In genomic region chr5:158858746-158859145, GRCh38 we compare ENCODE assay signal across 21 cellular contexts.
"Had no signal": no experiment of that assay in that cellular context is flagged by ENCODE, and none has a peak within 500 bp of the region (broad histone marks: within the 10 kb centered on the region; RNA-seq: fewer than 3 reads in every experiment).

No MANE protein-coding gene starts in this region.

- H3K27ac ChIP-seq: ascending aorta had no signal

- ATAC-seq: activated naive CD4-positive, alpha-beta T cell treated with anti-CD3 and anti-CD28 coated beads, Interleukin-2, amount 50 U/mL, for 72 hours; activated naive CD8-positive, alpha-beta T cell treated with anti-CD3 and anti-CD28 coated beads, Interleukin-2, amount 50 U/mL, for 24 hours; activated T-cell treated with anti-CD3 and anti-CD28 coated beads, Interleukin-2, amount 50 U/mL, for 4 hours; PC-3; T-helper 17 cell had no signal

- H3K36me3 Mint-ChIP-seq: activated CD4-positive, alpha-beta memory T cell treated with anti-CD3 and anti-CD28 coated beads for 36 hours; activated naive CD4-positive, alpha-beta T cell treated with anti-CD3 and anti-CD28 coated beads, Interleukin-2, amount 50 U/mL, for 72 hours; brain had no signal

- H3K4me3 Mint-ChIP-seq: activated CD4-positive, alpha-beta memory T cell treated with anti-CD3 and anti-CD28 coated beads for 36 hours; activated CD4-positive, alpha-beta T cell treated with anti-CD3 and anti-CD28 coated beads, Interleukin-2, amount 10 ng/mL, durations not matched to agents 7 days and 5 days; activated naive CD8-positive, alpha-beta T cell treated with anti-CD3 and anti-CD28 coated beads, Interleukin-2, amount 50 U/mL, for 24 hours; activated T-cell treated with anti-CD3 and anti-CD28 coated beads, Interleukin-2, amount 50 U/mL, for 4 hours; brain; central memory CD8-positive, alpha-beta T cell; T-helper 17 cell had no signal

- H3K27me3 Mint-ChIP-seq: activated naive CD8-positive, alpha-beta T cell treated with anti-CD3 and anti-CD28 coated beads, Interleukin-2, amount 50 U/mL, for 24 hours had no signal

- H3K4me3 ChIP-seq: ascending aorta had no signal

- H3K27me3 ChIP-seq: ascending aorta had no signal

- H3K36me3 ChIP-seq: ascending aorta had no signal

- H3K4me1 Mint-ChIP-seq: central memory CD8-positive, alpha-beta T cell had no signal

- H3K27ac Mint-ChIP-seq: activated CD4-positive, alpha-beta memory T cell treated with anti-CD3 and anti-CD28 coated beads for 36 hours; activated CD4-positive, alpha-beta T cell treated with anti-CD3 and anti-CD28 coated beads, Interleukin-2, amount 10 ng/mL, durations not matched to agents 7 days and 5 days; activated naive CD4-positive, alpha-beta T cell treated with anti-CD3 and anti-CD28 coated beads, Interleukin-2, amount 50 U/mL, for 72 hours; activated naive CD8-positive, alpha-beta T cell treated with anti-CD3 and anti-CD28 coated beads, Interleukin-2, amount 50 U/mL, for 24 hours; brain; T-helper 17 cell had no signal

- H3K9me3 Mint-ChIP-seq: activated CD4-positive, alpha-beta memory T cell treated with anti-CD3 and anti-CD28 coated beads for 36 hours; activated naive CD8-positive, alpha-beta T cell treated with anti-CD3 and anti-CD28 coated beads, Interleukin-2, amount 50 U/mL, for 24 hours; activated T-cell treated with anti-CD3 and anti-CD28 coated beads, Interleukin-2, amount 50 U/mL, for 4 hours; brain had no signal

- DNase-seq: activated CD4-positive, alpha-beta memory T cell treated with anti-CD3 and anti-CD28 coated beads for 36 hours; activated CD4-positive, alpha-beta T cell treated with anti-CD3 and anti-CD28 coated beads, Interleukin-2, amount 10 ng/mL, durations not matched to agents 7 days and 5 days; activated CD4-positive, CD25-positive, alpha-beta regulatory T cell; activated CD8-positive, alpha-beta memory T cell treated with anti-CD3 and anti-CD28 coated beads for 24 hours; activated effector memory CD4-positive, alpha-beta T cell treated with anti-CD3 and anti-CD28 coated beads, Interleukin-2, amount 50 U/mL, for 16 hours; activated naive CD4-positive, alpha-beta T cell treated with Interleukin-2 at 50 U/mL for 16 hours; activated naive CD8-positive, alpha-beta T cell treated with anti-CD3 and anti-CD28 coated beads, Interleukin-2, amount 50 U/mL, for 24 hours; activated T-cell treated with anti-CD3 and anti-CD28 coated beads, Interleukin-2, amount 50 U/mL, for 4 hours; amniotic stem cell; KBM-7; NCI-H1048; NCI-H1930; NCI-H510A treated with DMSO at 0.1 percent for 48 hours; PC-3; SHP77; T-helper 17 cell; T-helper 9 cell had no signal

- H3K9me3 ChIP-seq: ascending aorta had no signal
